Comparison of ENCODE assay signal across 13 cellular contexts in genomic region chr3:46484911-46485696, GRCh38. TPM values are rescaled to one million over a fixed set of nuclear protein-coding genes. Genes with fewer than 3 reads are reported as not detected.
DNase-seq lines count a peak whose midpoint lies in the region; ATAC-seq and TF ChIP-seq lines count a peak whose summit lies in the region.
"Had no signal": no experiment of that assay in that cellular context is flagged by ENCODE, and none has a peak within 500 bp of the region (broad histone marks: within the 10 kb centered on the region; RNA-seq: fewer than 3 reads in every experiment).

No MANE protein-coding gene starts in this region.

- dilution Hi-C loops in IMR-90 (cut with HindIII; ENCODE audit: low sequenced_read_pairs, unreplicated experiment): no loop called here

- ATAC-seq in IMR-90 (ENCODE audit: low read depth) (no peak), GM18867 (IDR thresholded peaks at IDR 0.05; ENCODE audit: unreplicated experiment) (no peak), GM21786 (IDR thresholded peaks at IDR 0.05; ENCODE audit: unreplicated experiment) (no peak)
- ATAC-seq: right lobe of liver, Right ventricle myocardium inferior had no signal

- POLR2A ChIA-PET in IMR-90 (lab: Charles Lee; ENCODE audit: unreplicated experiment): no interaction called here

- no peak overlapping the region for H3K23ac ChIP-seq in IMR-90 (ENCODE audit: low read depth, low read length)
- no peak overlapping the region for H3K23ac ChIP-seq in trophoblast cell (ENCODE audit: low read length)

- H3K9me1 ChIP-seq in IMR-90 (ENCODE audit: insufficient read depth, low read length): peaks cover 13% of the 10 kb centered on the region

- H3K56ac ChIP-seq in IMR-90 (ENCODE audit: extremely low read depth, insufficient read depth, low read length): no peak overlapping the region

- H3K27ac Mint-ChIP-seq in T-helper 2 cell treated with Interferon-gamma antibody and Interleukin-4, amounts not matched to agents 5 μg/mL and 100 μg/mL, for 36 hours: no peak overlapping the region

- H4K12ac ChIP-seq in trophoblast cell (ENCODE audit: low read depth, low read length): no peak overlapping the region

- H2BK20ac ChIP-seq in IMR-90 (ENCODE audit: low read depth, low read length): no peak overlapping the region

- H3K4ac ChIP-seq in IMR-90 (ENCODE audit: low read depth, low read length) (0 out of 2 replicates have a peak overlapping the region, but pooled peaks have one; percentile 4), trophoblast cell (ENCODE audit: low read depth, low read length) (no peak overlapping the region)

- no peak overlapping the region for H4K8ac ChIP-seq in IMR-90 (ENCODE audit: low read depth in 2 of 2, low read length in 2 of 2)
- no peak overlapping the region for H4K8ac ChIP-seq in trophoblast cell (ENCODE audit: low read depth, low read length)

- no peaks in the 10 kb centered on the region for H3K79me2 ChIP-seq in trophoblast cell (ENCODE audit: control insufficient read depth, insufficient read depth, low read length, poor library complexity)

- H3K14ac ChIP-seq in IMR-90 (replicated peaks; ENCODE audit: low read depth, low read length) (no peak overlapping the region), trophoblast cell (ENCODE audit: low read length) (no peak overlapping the region)

- DNase-seq in IMR-90: no peak
- peak; percentile 70 for DNase-seq in NCI-H524 treated with DMSO at 0.1 percent for 48 hours (lab: John Stamatoyannopoulos, UW)
- DNase-seq in iPS-NIHi11 (ENCODE audit: low spot score): peak; percentile 75
- peak; percentile 61 to 70 for DNase-seq in trophoblast cell
- DNase-seq in T-helper 2 cell treated with Interferon-gamma antibody and Interleukin-4, amounts not matched to agents 5 μg/mL and 100 μg/mL, for 36 hours (ENCODE audit: low spot score): no peak
- DNase-seq in NCI-H226: no peak
- DNase-seq: esophagus squamous epithelium, midbrain had no signal

- H2AK9ac ChIP-seq in IMR-90 (replicated peaks; ENCODE audit: low read depth, low read length, poor library complexity): no peak overlapping the region

- H3K4me1 ChIP-seq in IMR-90 (ENCODE audit: control insufficient read depth, insufficient read depth, low read length) (peaks cover 12% of the 10 kb centered on the region), trophoblast cell (ENCODE audit: control insufficient read depth in 1 of 2, insufficient read depth in 2 of 2, low read length in 2 of 2) (peaks cover 0 to 2% of the 10 kb centered on the region in 2 experiments)

- no peak for TF ChIP-seq POLR2A in IMR-90 (IDR thresholded peaks at IDR 0.05; ENCODE audit: low read depth, low read length)

- H3K9me3 ChIP-seq in IMR-90 (ENCODE audit: control insufficient read depth, insufficient read depth, low read length): no peaks in the 10 kb centered on the region
- peaks cover 2% of the 10 kb centered on the region for H3K9me3 ChIP-seq in trophoblast cell (ENCODE audit: insufficient read depth, low read depth, low read length)
- H3K9me3 ChIP-seq: esophagus squamous epithelium, right lobe of liver had no signal

- H3K9me3 Mint-ChIP-seq in T-helper 2 cell treated with Interferon-gamma antibody and Interleukin-4, amounts not matched to agents 5 μg/mL and 100 μg/mL, for 36 hours: no peaks in the 10 kb centered on the region

- in situ Hi-C loops in IMR-90 (cut with MboI; ENCODE audit: low sequenced_read_pairs): loop anchor here (5.0 to 25.0 kb wide), 2 partner anchors 147 to 402 kb away; partner anchors contain the start of gene PTH1R

- BruUV-seq in IMR-90 (replicated peaks; lab: Mats Ljungman, UMichigan): no TSS peak

- H2AFZ ChIP-seq in IMR-90 (replicated peaks; ENCODE audit: low read length, poor library complexity) (no peak overlapping the region), trophoblast cell (ENCODE audit: insufficient read depth, low read length, poor library complexity) (no peak overlapping the region)

- H3K4me3 Mint-ChIP-seq in T-helper 2 cell treated with Interferon-gamma antibody and Interleukin-4, amounts not matched to agents 5 μg/mL and 100 μg/mL, for 36 hours: no peak overlapping the region

- H4K20me1 ChIP-seq in IMR-90 (ENCODE audit: insufficient read depth, low read length): no peaks in the 10 kb centered on the region

- H3K4me2 ChIP-seq in IMR-90 (ENCODE audit: low read depth, low read length) (no peak overlapping the region), trophoblast cell (ENCODE audit: low read length) (no peak overlapping the region)

- H3K27me3 Mint-ChIP-seq in T-helper 2 cell treated with Interferon-gamma antibody and Interleukin-4, amounts not matched to agents 5 μg/mL and 100 μg/mL, for 36 hours (ENCODE audit: low read depth): peaks cover 39% of the 10 kb centered on the region

- no peak overlapping the region for H3K27ac ChIP-seq in IMR-90 (ENCODE audit: insufficient read depth, low read length)
- no peak overlapping the region for H3K27ac ChIP-seq in trophoblast cell (ENCODE audit: low read depth, low read length)
- H3K27ac ChIP-seq: esophagus squamous epithelium, right lobe of liver had no signal

- no CpG with 5 or more reads among the region's 10 CpGs for WGBS in IMR-90 (ENCODE audit: extremely low coverage in 2 of 2, insufficient read length in 1 of 2), 2 experiments
- WGBS in trophoblast cell (ENCODE audit: extremely low coverage, insufficient coverage, insufficient read length): no CpG with 5 or more reads among the region's 10 CpGs

- TF ChIP-seq CTCF in IMR-90 (conservative IDR thresholded peaks at IDR 0.05; ENCODE audit: low read depth, low read length): no peak

- no peak overlapping the region for H4K91ac ChIP-seq in IMR-90 (ENCODE audit: insufficient read depth, low read depth, low read length)
- H4K91ac ChIP-seq in trophoblast cell (ENCODE audit: low read depth, low read length): no peak overlapping the region

- no peak for TF ChIP-seq RAD21 in IMR-90 (IDR thresholded peaks at IDR 0.05; ENCODE audit: low read length)

- H3K79me1 ChIP-seq in IMR-90 (ENCODE audit: low read depth in 1 of 2, low read length in 2 of 2) (no peaks in the 10 kb centered on the region), trophoblast cell (ENCODE audit: low read length) (no peaks in the 10 kb centered on the region)

- no peak overlapping the region for H3K18ac ChIP-seq in IMR-90 (ENCODE audit: low read depth, low read length)
- no peak overlapping the region for H3K18ac ChIP-seq in trophoblast cell (ENCODE audit: low read length)

- H2BK120ac ChIP-seq in IMR-90 (ENCODE audit: low read depth, low read length) (peak overlapping the region; percentile 44; the same call in 1 of the 2 replicates), trophoblast cell (ENCODE audit: insufficient read depth, low read length, poor library complexity) (no peak overlapping the region)

- no peak overlapping the region for H3K4me3 ChIP-seq in IMR-90 (ENCODE audit: insufficient read depth, low read depth, low read length)
- H3K4me3 ChIP-seq in trophoblast cell (ENCODE audit: low read depth, low read length): no peak overlapping the region
- H3K4me3 ChIP-seq: esophagus squamous epithelium, right lobe of liver had no signal

- no peak overlapping the region for H2BK5ac ChIP-seq in IMR-90 (ENCODE audit: low read depth, low read length, poor library complexity, severe bottlenecking)
- no peak overlapping the region for H2BK5ac ChIP-seq in trophoblast cell (ENCODE audit: low read depth, low read length, poor library complexity)

- intact Hi-C loops in IMR-90 (cut with micrococcal nuclease): loop anchor here (5.0 kb wide), 1 partner anchor 422 kb away; no protein-coding TSS in a partner anchor

- H2BK12ac ChIP-seq in trophoblast cell (ENCODE audit: low read length): no peak overlapping the region

- H3K4me1 Mint-ChIP-seq in T-helper 2 cell treated with Interferon-gamma antibody and Interleukin-4, amounts not matched to agents 5 μg/mL and 100 μg/mL, for 36 hours (ENCODE audit: low read depth): peaks cover 15% of the 10 kb centered on the region

- H3K36me3 Mint-ChIP-seq in T-helper 2 cell treated with Interferon-gamma antibody and Interleukin-4, amounts not matched to agents 5 μg/mL and 100 μg/mL, for 36 hours (ENCODE audit: low read depth): no peaks in the 10 kb centered on the region

- H2AK5ac ChIP-seq in IMR-90 (ENCODE audit: low read depth, low read length): 0 out of 2 replicates have a peak overlapping the region, but pooled peaks have one; percentile 27
- no peak overlapping the region for H2AK5ac ChIP-seq in trophoblast cell (ENCODE audit: low read length)

- H3K27me3 ChIP-seq in IMR-90 (ENCODE audit: control insufficient read depth, insufficient read depth, low read length): no peaks in the 10 kb centered on the region
- no peaks in the 10 kb centered on the region for H3K27me3 ChIP-seq in trophoblast cell (ENCODE audit: insufficient read depth, low read length)
- H3K27me3 ChIP-seq: right lobe of liver had no signal

- H4K5ac ChIP-seq in IMR-90 (ENCODE audit: low read depth, low read length): peak overlapping the region; percentile 35; the same call in 1 of the 2 replicates

- no peaks in the 10 kb centered on the region for H3K36me3 ChIP-seq in IMR-90 (ENCODE audit: control insufficient read depth, insufficient read depth, low read length)
- H3K36me3 ChIP-seq in trophoblast cell (ENCODE audit: control insufficient read depth in 1 of 2, insufficient read depth in 2 of 2, low read length in 2 of 2): no peaks in the 10 kb centered on the region
- H3K36me3 ChIP-seq: esophagus squamous epithelium, right lobe of liver had no signal

- H2BK15ac ChIP-seq in IMR-90 (ENCODE audit: low read depth, low read length): no peak overlapping the region

- CTCF ChIA-PET in IMR-90 (lab: Yijun Ruan, JAX): no interaction called here

- H3K9ac ChIP-seq in IMR-90 (ENCODE audit: low read depth, low read length): no peak overlapping the region
- H3K9ac ChIP-seq in trophoblast cell (ENCODE audit: low read length): peak overlapping the region; percentile 18

TF ChIP-seq in IMR-90, 13 proteins besides CTCF, POLR2A, EP300 and RAD21 (continues in another document):
- TF ChIP-seq BHLHE40 (IDR thresholded peaks at IDR 0.05; ENCODE audit: low read depth, low read length) (no peak), FOS (IDR thresholded peaks at IDR 0.05; ENCODE audit: low read depth, low read length) (no peak)

RNA-seq across cellular contexts. Expression of gene RTP3, which starts 12.7 kb away (rescaled TPM):
- total RNA-seq in IMR-90 (2012; rRNA removed): 0.18 TPM in 1 of 2 replicates, not detected in the other
- 0.10 and 0.26 TPM in 2 replicates for polyA plus RNA-seq in IMR-90 (2012; rRNA removed)
- 0.05 TPM in 1 of 2 replicates, not detected in the other for polyA plus RNA-seq in IMR-90 (2012; cell fraction: cytosol; rRNA removed)
- 0.08 TPM in 1 of 2 replicates, not detected in the other for polyA plus RNA-seq in IMR-90 (2012; cell fraction: nucleus; rRNA removed; ENCODE audit: low replicate concordance)
- 0.04 TPM in 1 of 2 replicates, not detected in the other for polyA plus RNA-seq in trophoblast cell (2013)
- total RNA-seq: esophagus squamous epithelium, NCI-H460, Right ventricle myocardium inferior had no signal

RNA-seq across cellular contexts. Expression of gene LTF, which starts 20.4 kb away (rescaled TPM):
- total RNA-seq in IMR-90 (2012; rRNA removed): not detected in 2 replicates
- 0.04 TPM in 1 of 2 replicates, not detected in the other for polyA plus RNA-seq in IMR-90 (2012; rRNA removed)
- not detected in 2 replicates for polyA plus RNA-seq in IMR-90 (2012; cell fraction: cytosol; rRNA removed)
- polyA plus RNA-seq in IMR-90 (2012; cell fraction: nucleus; rRNA removed; ENCODE audit: low replicate concordance): 0.14 TPM in 1 of 2 replicates, not detected in the other
- polyA plus RNA-seq in trophoblast cell (2013): 0.23 and 0.40 TPM in 2 replicates
- total RNA-seq: NCI-H460 had no signal

Comparison
In these comparisons a context has a peak if more than half of its experiments do, and no peak if none do; other contexts are left out.
1. DNase-seq: peak in NCI-H524 treated with DMSO at 0.1 percent for 48 hours (single experiment), iPS-NIHi11 (single experiment) and trophoblast cell (2 of 2); none in IMR-90 (single experiment), T-helper 2 cell treated with Interferon-gamma antibody and Interleukin-4, amounts not matched to agents 5 μg/mL and 100 μg/mL, for 36 hours (single experiment) and NCI-H226 (single experiment).